In genomic region chr4:135236035-135236434, GRCh38 we compare ENCODE assay signal across 34 cellular contexts.
"Had no signal": no experiment of that assay in that cellular context is flagged by ENCODE, and none has a peak within 500 bp of the region (broad histone marks: within the 10 kb centered on the region; RNA-seq: fewer than 3 reads in every experiment).

No MANE protein-coding gene starts in this region.

- H3K4me3 ChIP-seq: ascending aorta had no signal

- H3K4me1 Mint-ChIP-seq: activated CD4-positive, alpha-beta memory T cell treated with anti-CD3 and anti-CD28 coated beads, Interleukin-2, amount 10 ng/mL, durations not matched to agents 7 days and 5 days; activated CD4-positive, alpha-beta T cell treated with anti-CD3 and anti-CD28 coated beads for 36 hours; activated CD4-positive, alpha-beta T cell treated with anti-CD3 and anti-CD28 coated beads, Interleukin-2, amount 10 ng/mL, durations not matched to agents 7 days and 5 days; activated CD8-positive, alpha-beta memory T cell treated with anti-CD3 and anti-CD28 coated beads, Interleukin-2, amount 10 ng/mL, durations not matched to agents 7 days and 5 days; activated naive CD4-positive, alpha-beta T cell treated with anti-CD3 and anti-CD28 coated beads, Interleukin-2, amount 10 ng/mL, durations not matched to agents 7 days and 5 days; activated naive CD4-positive, alpha-beta T cell treated with anti-CD3 and anti-CD28 coated beads, Interleukin-2, amount 50 U/mL, for 24 hours; activated naive CD8-positive, alpha-beta T cell treated with anti-CD3 and anti-CD28 coated beads, Interleukin-2, amount 10 ng/mL, durations not matched to agents 7 days and 5 days; activated naive CD8-positive, alpha-beta T cell treated with anti-CD3 and anti-CD28 coated beads, Interleukin-2, amount 50 U/mL, for 24 hours; brain had no signal

- H3K36me3 Mint-ChIP-seq: activated CD8-positive, alpha-beta memory T cell treated with anti-CD3 and anti-CD28 coated beads, Interleukin-2, amount 10 ng/mL, durations not matched to agents 7 days and 5 days; activated naive CD4-positive, alpha-beta T cell treated with anti-CD3 and anti-CD28 coated beads, Interleukin-2, amount 10 ng/mL, durations not matched to agents 7 days and 5 days; activated naive CD4-positive, alpha-beta T cell treated with anti-CD3 and anti-CD28 coated beads, Interleukin-2, amount 50 U/mL, for 24 hours; activated naive CD8-positive, alpha-beta T cell; activated naive CD8-positive, alpha-beta T cell treated with anti-CD3 and anti-CD28 coated beads, Interleukin-2, amount 10 ng/mL, durations not matched to agents 7 days and 5 days; brain had no signal

- H3K4me3 Mint-ChIP-seq: activated CD4-positive, alpha-beta memory T cell treated with anti-CD3 and anti-CD28 coated beads, Interleukin-2, amount 10 ng/mL, durations not matched to agents 7 days and 5 days; activated CD4-positive, alpha-beta T cell treated with anti-CD3 and anti-CD28 coated beads for 36 hours; activated CD4-positive, alpha-beta T cell treated with anti-CD3 and anti-CD28 coated beads, Interleukin-2, amount 10 ng/mL, durations not matched to agents 7 days and 5 days; activated CD8-positive, alpha-beta memory T cell treated with anti-CD3 and anti-CD28 coated beads, Interleukin-2, amount 10 ng/mL, durations not matched to agents 7 days and 5 days; activated CD8-positive, alpha-beta T cell treated with anti-CD3 and anti-CD28 coated beads, Interleukin-2, amount 10 ng/mL, durations not matched to agents 7 days and 5 days; activated naive CD4-positive, alpha-beta T cell treated with anti-CD3 and anti-CD28 coated beads, Interleukin-2, amount 10 ng/mL, durations not matched to agents 7 days and 5 days; activated naive CD4-positive, alpha-beta T cell treated with anti-CD3 and anti-CD28 coated beads, Interleukin-2, amount 50 U/mL, for 24 hours; activated naive CD8-positive, alpha-beta T cell; activated naive CD8-positive, alpha-beta T cell treated with anti-CD3 and anti-CD28 coated beads, Interleukin-2, amount 10 ng/mL, durations not matched to agents 7 days and 5 days; activated naive CD8-positive, alpha-beta T cell treated with anti-CD3 and anti-CD28 coated beads, Interleukin-2, amount 50 U/mL, for 24 hours; activated T-cell treated with anti-CD3 and anti-CD28 coated beads, Interleukin-2, amount 50 U/mL, for 24 hours; brain; T-helper 1 cell treated with Interleukin-12 subunit alpha and Interleukin-12 subunit beta and Interleukin-4 antibody, amounts not matched to agents 30 μg/mL and 1 μg/mL, for 36 hours; T-helper 2 cell treated with Interferon-gamma antibody and Interleukin-4, amounts not matched to agents 5 μg/mL and 100 μg/mL, for 36 hours had no signal

- H3K9me3 Mint-ChIP-seq: activated CD4-positive, alpha-beta memory T cell treated with anti-CD3 and anti-CD28 coated beads, Interleukin-2, amount 10 ng/mL, durations not matched to agents 7 days and 5 days; activated CD4-positive, alpha-beta T cell treated with anti-CD3 and anti-CD28 coated beads, Interleukin-2, amount 10 ng/mL, durations not matched to agents 7 days and 5 days; activated naive CD4-positive, alpha-beta T cell treated with anti-CD3 and anti-CD28 coated beads, Interleukin-2, amount 10 ng/mL, durations not matched to agents 7 days and 5 days; activated naive CD4-positive, alpha-beta T cell treated with anti-CD3 and anti-CD28 coated beads, Interleukin-2, amount 50 U/mL, for 24 hours; activated naive CD8-positive, alpha-beta T cell treated with anti-CD3 and anti-CD28 coated beads, Interleukin-2, amount 10 ng/mL, durations not matched to agents 7 days and 5 days; activated naive CD8-positive, alpha-beta T cell treated with anti-CD3 and anti-CD28 coated beads, Interleukin-2, amount 50 U/mL, for 24 hours; activated T-helper 2 cell treated with anti-CD3 and anti-CD28 coated beads, Interferon-gamma antibody, Interleukin-2, Interleukin-4, amounts not matched to agents 10 μg/mL and 5 μg/mL and 100 μg/mL, durations not matched to agents 14 hours and 24 hours and 36 hours; brain; T-helper 1 cell treated with Interleukin-12 subunit alpha and Interleukin-12 subunit beta and Interleukin-4 antibody, amounts not matched to agents 30 μg/mL and 1 μg/mL, for 36 hours; T-helper 2 cell treated with Interferon-gamma antibody and Interleukin-4, amounts not matched to agents 5 μg/mL and 100 μg/mL, for 36 hours had no signal

- H3K4me1 ChIP-seq: ascending aorta had no signal

- ATAC-seq: activated CD4-positive, alpha-beta T cell treated with anti-CD3 and anti-CD28 coated beads for 36 hours; activated CD4-positive, CD25-positive, alpha-beta regulatory T cell treated with anti-CD3 and anti-CD28 coated beads, Interleukin-2, amount 50 U/mL, for 24 hours; activated CD8-positive, alpha-beta memory T cell treated with anti-CD3 and anti-CD28 coated beads, Interleukin-2, amount 10 ng/mL, durations not matched to agents 7 days and 5 days; activated CD8-positive, alpha-beta T cell treated with anti-CD3 and anti-CD28 coated beads, Interleukin-2, amount 10 ng/mL, durations not matched to agents 7 days and 5 days; activated naive CD8-positive, alpha-beta T cell treated with anti-CD3 and anti-CD28 coated beads, Interleukin-2, amount 50 U/mL, for 24 hours had no signal

- H3K27ac Mint-ChIP-seq: activated CD4-positive, alpha-beta memory T cell treated with anti-CD3 and anti-CD28 coated beads, Interleukin-2, amount 10 ng/mL, durations not matched to agents 7 days and 5 days; activated CD4-positive, alpha-beta T cell treated with anti-CD3 and anti-CD28 coated beads for 36 hours; activated CD4-positive, alpha-beta T cell treated with anti-CD3 and anti-CD28 coated beads, Interleukin-2, amount 10 ng/mL, durations not matched to agents 7 days and 5 days; activated CD8-positive, alpha-beta memory T cell treated with anti-CD3 and anti-CD28 coated beads, Interleukin-2, amount 10 ng/mL, durations not matched to agents 7 days and 5 days; activated CD8-positive, alpha-beta T cell treated with anti-CD3 and anti-CD28 coated beads, Interleukin-2, amount 10 ng/mL, durations not matched to agents 7 days and 5 days; activated naive CD4-positive, alpha-beta T cell treated with anti-CD3 and anti-CD28 coated beads, Interleukin-2, amount 10 ng/mL, durations not matched to agents 7 days and 5 days; activated naive CD4-positive, alpha-beta T cell treated with anti-CD3 and anti-CD28 coated beads, Interleukin-2, amount 50 U/mL, for 24 hours; activated naive CD8-positive, alpha-beta T cell; activated naive CD8-positive, alpha-beta T cell treated with anti-CD3 and anti-CD28 coated beads, Interleukin-2, amount 10 ng/mL, durations not matched to agents 7 days and 5 days; activated naive CD8-positive, alpha-beta T cell treated with anti-CD3 and anti-CD28 coated beads, Interleukin-2, amount 50 U/mL, for 24 hours; activated T-cell treated with anti-CD3 and anti-CD28 coated beads, Interleukin-2, amount 50 U/mL, for 24 hours; activated T-helper 2 cell treated with anti-CD3 and anti-CD28 coated beads, Interferon-gamma antibody, Interleukin-2, Interleukin-4, amounts not matched to agents 10 μg/mL and 5 μg/mL and 100 μg/mL, durations not matched to agents 14 hours and 24 hours and 36 hours; T-helper 1 cell treated with Interleukin-12 subunit alpha and Interleukin-12 subunit beta and Interleukin-4 antibody, amounts not matched to agents 30 μg/mL and 1 μg/mL, for 36 hours; T-helper 2 cell treated with Interferon-gamma antibody and Interleukin-4, amounts not matched to agents 5 μg/mL and 100 μg/mL, for 36 hours had no signal

- H3K9me3 ChIP-seq: ascending aorta had no signal

- H3K27me3 ChIP-seq: ascending aorta had no signal

- DNase-seq: activated CD4-positive, alpha-beta memory T cell treated with anti-CD3 and anti-CD28 coated beads, Interleukin-2, amount 10 ng/mL, durations not matched to agents 7 days and 5 days; activated CD4-positive, alpha-beta T cell treated with anti-CD3 and anti-CD28 coated beads for 1 hour; activated CD4-positive, alpha-beta T cell treated with anti-CD3 and anti-CD28 coated beads for 36 hours; activated CD4-positive, alpha-beta T cell treated with anti-CD3 and anti-CD28 coated beads for 48 hours; activated CD4-positive, alpha-beta T cell treated with anti-CD3 and anti-CD28 coated beads, Interleukin-2, amount 10 ng/mL, durations not matched to agents 7 days and 5 days; activated CD4-positive, alpha-beta T cell treated with anti-CD3 and anti-CD28 coated beads, Interleukin-2, amount 50 U/mL, for 48 hours; activated CD4-positive, CD25-positive, alpha-beta regulatory T cell; activated CD8-positive, alpha-beta memory T cell treated with anti-CD3 and anti-CD28 coated beads for 24 hours; activated CD8-positive, alpha-beta memory T cell treated with anti-CD3 and anti-CD28 coated beads, Interleukin-2, amount 10 ng/mL, durations not matched to agents 7 days and 5 days; activated CD8-positive, alpha-beta memory T cell treated with anti-CD3 and anti-CD28 coated beads, Interleukin-2, amount 50 U/mL, for 48 hours; activated CD8-positive, alpha-beta T cell treated with anti-CD3 and anti-CD28 coated beads, Interleukin-2, amount 10 ng/mL, durations not matched to agents 7 days and 5 days; activated effector memory CD4-positive, alpha-beta T cell treated with Interleukin-2 at 50 U/mL for 16 hours; activated gamma-delta T cell; activated naive CD4-positive, alpha-beta T cell treated with anti-CD3 and anti-CD28 coated beads, Interleukin-2, amount 10 ng/mL, durations not matched to agents 7 days and 5 days; activated naive CD4-positive, alpha-beta T cell treated with Interleukin-2 at 50 U/mL for 16 hours; activated naive CD8-positive, alpha-beta T cell treated with anti-CD3 and anti-CD28 coated beads, Interleukin-2, amount 10 ng/mL, durations not matched to agents 7 days and 5 days; activated naive CD8-positive, alpha-beta T cell treated with anti-CD3 and anti-CD28 coated beads, Interleukin-2, amount 50 U/mL, for 24 hours; activated T-cell treated with anti-CD3 and anti-CD28 coated beads, Interleukin-2, amount 50 U/mL, for 24 hours; activated T-cell treated with anti-CD3 and anti-CD28 coated beads, Interleukin-2, amount 50 U/mL, for 48 hours; amygdala; anterior cingulate cortex; central memory CD4-positive, alpha-beta T cell; T-helper 1 cell; T-helper 2 cell; T-helper 9 cell had no signal

- H3K36me3 ChIP-seq: ascending aorta had no signal

- H3K27ac ChIP-seq: ascending aorta, VCaP had no signal

- H3K27me3 Mint-ChIP-seq: activated CD4-positive, alpha-beta memory T cell treated with anti-CD3 and anti-CD28 coated beads, Interleukin-2, amount 10 ng/mL, durations not matched to agents 7 days and 5 days; activated CD4-positive, alpha-beta T cell treated with anti-CD3 and anti-CD28 coated beads for 36 hours; activated CD4-positive, alpha-beta T cell treated with anti-CD3 and anti-CD28 coated beads, Interleukin-2, amount 10 ng/mL, durations not matched to agents 7 days and 5 days; activated CD8-positive, alpha-beta memory T cell treated with anti-CD3 and anti-CD28 coated beads, Interleukin-2, amount 10 ng/mL, durations not matched to agents 7 days and 5 days; activated naive CD4-positive, alpha-beta T cell treated with anti-CD3 and anti-CD28 coated beads, Interleukin-2, amount 10 ng/mL, durations not matched to agents 7 days and 5 days; activated naive CD4-positive, alpha-beta T cell treated with anti-CD3 and anti-CD28 coated beads, Interleukin-2, amount 50 U/mL, for 24 hours; activated naive CD8-positive, alpha-beta T cell; activated naive CD8-positive, alpha-beta T cell treated with anti-CD3 and anti-CD28 coated beads, Interleukin-2, amount 10 ng/mL, durations not matched to agents 7 days and 5 days; activated naive CD8-positive, alpha-beta T cell treated with anti-CD3 and anti-CD28 coated beads, Interleukin-2, amount 50 U/mL, for 24 hours; activated T-cell treated with anti-CD3 and anti-CD28 coated beads, Interleukin-2, amount 50 U/mL, for 24 hours; brain had no signal
